8 cellular contexts compared by ENCODE assay signal in genomic region chr5:4868140-4868735, GRCh38.
DNase-seq lines count a peak whose midpoint lies in the region; ATAC-seq lines count a peak whose summit lies in the region.

No MANE protein-coding gene starts in this region.

- H4K20me1 ChIP-seq in GM23248 (ENCODE audit: insufficient read depth): no peaks in the 10 kb centered on the region

- no peaks in the 10 kb centered on the region for H3K9me3 ChIP-seq in GM23248 (ENCODE audit: low read depth)

- no peak overlapping the region for H3K27ac Mint-ChIP-seq in activated CD8-positive, alpha-beta T cell treated with anti-CD3 and anti-CD28 coated beads, Interleukin-2, amount 10 ng/mL, durations not matched to agents 7 days and 5 days

- DNase-seq in NCI-H446 (lab: John Stamatoyannopoulos, UW): peak; percentile 46 to 52
- DNase-seq in NCI-H446 treated with DMSO at 0.1 percent for 48 hours (lab: John Stamatoyannopoulos, UW): no peak
- DNase-seq in GM23248: peak; percentile 65
- DNase-seq in NCI-H1694 treated with DMSO at 0.1 percent for 48 hours (lab: John Stamatoyannopoulos, UW): peak; percentile 13
- peak; percentile 63 for DNase-seq in activated CD8-positive, alpha-beta T cell treated with anti-CD3 and anti-CD28 coated beads, Interleukin-2, amount 10 ng/mL, durations not matched to agents 7 days and 5 days
- DNase-seq in glomerular visceral epithelial cell (ENCODE audit: extremely low spot score): peak; percentile 33
- peak; percentile 51 for DNase-seq in retina

- 21 to 25% methylated on average over 9 of the region's 9 CpGs for WGBS in GM23248 (ENCODE audit: low coverage in 1 of 2, low lambda C conversion rate in 2 of 2, missing lambda C conversion rate in 2 of 2), 2 experiments

- H3K4me3 Mint-ChIP-seq in activated CD8-positive, alpha-beta T cell treated with anti-CD3 and anti-CD28 coated beads, Interleukin-2, amount 10 ng/mL, durations not matched to agents 7 days and 5 days: no peak overlapping the region

- POLR2A ChIA-PET in activated CD8-positive, alpha-beta T cell treated with anti-CD3 and anti-CD28 coated beads, Interleukin-2, amount 10 ng/mL, durations not matched to agents 7 days and 5 days (lab: Charles Lee): no interaction called here

- H3K9me2 ChIP-seq in GM23248 (ENCODE audit: insufficient read depth): no peaks in the 10 kb centered on the region

- no peaks in the 10 kb centered on the region for H3K4me1 Mint-ChIP-seq in activated CD8-positive, alpha-beta T cell treated with anti-CD3 and anti-CD28 coated beads, Interleukin-2, amount 10 ng/mL, durations not matched to agents 7 days and 5 days (ENCODE audit: low read depth)

- H3K4me1 ChIP-seq in GM23248 (ENCODE audit: insufficient read depth): no peaks in the 10 kb centered on the region

- no peak overlapping the region for H3K9ac ChIP-seq in GM23248

- H3K4me3 ChIP-seq in GM23248: no peak overlapping the region

- H3K4me2 ChIP-seq in GM23248 (ENCODE audit: unreplicated experiment): no peak overlapping the region

- no peaks in the 10 kb centered on the region for H3K9me3 Mint-ChIP-seq in activated CD8-positive, alpha-beta T cell treated with anti-CD3 and anti-CD28 coated beads, Interleukin-2, amount 10 ng/mL, durations not matched to agents 7 days and 5 days (ENCODE audit: insufficient read depth)

- ATAC-seq in activated CD8-positive, alpha-beta T cell treated with anti-CD3 and anti-CD28 coated beads, Interleukin-2, amount 10 ng/mL, durations not matched to agents 7 days and 5 days: no peak
- ATAC-seq in HG03439 (IDR thresholded peaks at IDR 0.05; ENCODE audit: unreplicated experiment): no peak

- H3K36me3 Mint-ChIP-seq in activated CD8-positive, alpha-beta T cell treated with anti-CD3 and anti-CD28 coated beads, Interleukin-2, amount 10 ng/mL, durations not matched to agents 7 days and 5 days (ENCODE audit: low read depth): no peaks in the 10 kb centered on the region

- H3K79me2 ChIP-seq in GM23248 (ENCODE audit: insufficient read depth): no peaks in the 10 kb centered on the region

- no peaks in the 10 kb centered on the region for H3K36me3 ChIP-seq in GM23248 (ENCODE audit: low read depth)

- in situ Hi-C loops in GM23248 (cut with MboI): no loop called here

- H2AFZ ChIP-seq in GM23248: no peak overlapping the region

- no peaks in the 10 kb centered on the region for H3F3A ChIP-seq in GM23248 (ENCODE audit: insufficient read depth)

- CTCF ChIA-PET in activated CD8-positive, alpha-beta T cell treated with anti-CD3 and anti-CD28 coated beads, Interleukin-2, amount 10 ng/mL, durations not matched to agents 7 days and 5 days (lab: Charles Lee): interaction anchor here (1.6 kb wide), 1 partner anchor 52 kb away, joined by 3 read pairs; no protein-coding TSS in a partner anchor

- H3K27ac ChIP-seq in GM23248: no peak overlapping the region

- no peaks in the 10 kb centered on the region for H3K27me3 Mint-ChIP-seq in activated CD8-positive, alpha-beta T cell treated with anti-CD3 and anti-CD28 coated beads, Interleukin-2, amount 10 ng/mL, durations not matched to agents 7 days and 5 days (ENCODE audit: low read depth)

- peaks cover 13% of the 10 kb centered on the region; the same call in 1 of the 2 replicates for H3K27me3 ChIP-seq in GM23248 (replicated peaks; ENCODE audit: insufficient read depth)
